In the genomic region with DNA sequence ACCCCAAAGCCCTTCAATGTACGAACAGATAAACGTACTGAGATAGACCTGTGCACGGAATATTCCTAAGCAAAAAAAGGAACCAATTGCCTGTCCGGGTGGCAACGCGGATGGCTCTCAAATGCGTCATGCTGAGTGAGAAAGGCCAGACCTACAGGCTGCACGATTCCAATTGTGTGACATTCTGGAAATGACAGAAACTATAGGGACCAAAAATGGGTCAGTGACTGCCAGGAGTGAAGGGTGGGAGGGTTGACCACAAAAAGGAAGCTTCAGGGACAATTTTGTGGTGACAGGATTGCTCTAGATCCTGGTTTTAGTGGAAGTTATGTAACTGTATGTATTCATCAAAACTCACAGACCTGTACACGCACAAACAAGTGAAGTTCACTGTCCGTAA, we compare ENCODE assay signal across 35 cellular contexts. TPM values are rescaled to one million over a fixed set of nuclear protein-coding genes. Genes with fewer than 3 reads are reported as not detected.
DNase-seq lines count a peak whose midpoint lies in the region; ATAC-seq, FAIRE-seq and TF ChIP-seq lines count a peak whose summit lies in the region.
"Had no signal": no experiment of that assay in that cellular context is flagged by ENCODE, and none has a peak within 500 bp of the region (broad histone marks: within the 10 kb centered on the region; RNA-seq: fewer than 3 reads in every experiment).

No MANE protein-coding gene starts in this region.

- H3K4me3 ChIP-seq in bronchial epithelial cell (ENCODE audit: low read depth, low read length) (no peak overlapping the region), mesendoderm (ENCODE audit: low read length) (no peak overlapping the region)
- H3K4me3 ChIP-seq: gastrocnemius medialis, stomach, thyroid gland had no signal

- H3K36me3 ChIP-seq in bronchial epithelial cell (ENCODE audit: control insufficient read depth, insufficient read depth, low read length), result no peaks in the 10 kb centered on the region
- no peaks in the 10 kb centered on the region for H3K36me3 ChIP-seq in mesendoderm (ENCODE audit: control insufficient read depth, insufficient read depth, low read length)
- H3K36me3 ChIP-seq: BE2C, gastrocnemius medialis, stomach, thyroid gland had no signal

- H3K9me3 Mint-ChIP-seq in activated T-cell treated with anti-CD3 and anti-CD28 coated beads, Interleukin-2, amount 50 U/mL, for 72 hours, result no peaks in the 10 kb centered on the region

- H2BK120ac ChIP-seq in mesendoderm (ENCODE audit: low read depth, low read length), result no peak overlapping the region

- H3K79me1 ChIP-seq in mesendoderm (ENCODE audit: low read length), result no peaks in the 10 kb centered on the region

- H3K79me2 ChIP-seq in mesendoderm (ENCODE audit: control insufficient read depth, insufficient read depth, low read length), result no peaks in the 10 kb centered on the region

- no peaks in the 10 kb centered on the region for H3K4me1 Mint-ChIP-seq in activated T-cell treated with anti-CD3 and anti-CD28 coated beads, Interleukin-2, amount 50 U/mL, for 72 hours (ENCODE audit: low read depth)

- no peaks in the 10 kb centered on the region for H3K4me1 ChIP-seq in mesendoderm (ENCODE audit: control insufficient read depth, low read depth, low read length)
- H3K4me1 ChIP-seq: BE2C, gastrocnemius medialis, thyroid gland had no signal

- ATAC-seq in HG02884 (IDR thresholded peaks at IDR 0.05; ENCODE audit: unreplicated experiment), result no peak
- ATAC-seq in GM19455 (IDR thresholded peaks at IDR 0.05; ENCODE audit: unreplicated experiment), result no peak
- no peak for ATAC-seq in activated T-cell treated with anti-CD3 and anti-CD28 coated beads, Interleukin-2, amount 50 U/mL, for 72 hours (replicated peaks in 1 of 2)
- ATAC-seq: gastrocnemius medialis, left lobe of liver, sciatic nerve had no signal

- no peaks in the 10 kb centered on the region for H3K27me3 ChIP-seq in bronchial epithelial cell (ENCODE audit: control insufficient read depth, insufficient read depth, low read length)
- no peaks in the 10 kb centered on the region for H3K27me3 ChIP-seq in mesendoderm (ENCODE audit: insufficient read depth, low read length, poor library complexity)
- H3K27me3 ChIP-seq: BE2C, thyroid gland had no signal

- no peak overlapping the region for H4K8ac ChIP-seq in mesendoderm (ENCODE audit: low read depth, low read length)

- no peak overlapping the region for H3K4ac ChIP-seq in mesendoderm (ENCODE audit: low read depth, low read length)

- H3K23ac ChIP-seq in mesendoderm (ENCODE audit: low read length), result no peak overlapping the region

- H3K56ac ChIP-seq in mesendoderm (ENCODE audit: low read length), result no peak overlapping the region

- no peak overlapping the region for H2BK15ac ChIP-seq in mesendoderm (replicated peaks; ENCODE audit: low read depth)

- no peak overlapping the region for H3K27ac ChIP-seq in mesendoderm (ENCODE audit: low read depth, low read length)
- H3K27ac ChIP-seq: gastrocnemius medialis, stomach, thyroid gland had no signal

- WGBS in mesendoderm (ENCODE audit: extremely low coverage, insufficient coverage, low lambda C conversion rate), result no CpG with 5 or more reads among the region's 10 CpGs

- no peak for TF ChIP-seq CTCF in bronchial epithelial cell (IDR thresholded peaks at IDR 0.05; ENCODE audit: insufficient read depth, low read length, severe bottlenecking)

- DNase-seq in AML-193 (lab: John Stamatoyannopoulos, UW) (peak; percentile 57 to 67), CD1c-positive myeloid dendritic cell (ENCODE audit: extremely low spot score) (peak; percentile 93), NOMO-1 treated with DMSO at 0.1 percent for 48 hours (lab: John Stamatoyannopoulos, UW; ENCODE audit: unreplicated experiment) (peak; percentile 85), bronchial epithelial cell (ENCODE audit: low read depth) (peak; percentile 20), mesendoderm (no peak)
- DNase-seq in activated T-cell treated with anti-CD3 and anti-CD28 coated beads, Interleukin-2, amount 50 U/mL, for 72 hours, result no peak
- DNase-seq: ACHN; activated CD4-positive, alpha-beta T cell treated with anti-CD3 and anti-CD28 coated beads for 48 hours; activated effector memory CD4-positive, alpha-beta T cell treated with anti-CD3 and anti-CD28 coated beads, Interleukin-2, amount 50 U/mL, for 16 hours; aorta; BE2C; Caco-2; DMS53; effector CD4-positive, alpha-beta T cell; gastrocnemius medialis; hippocampal formation; NCI-H1092; NCI-H1694; NCI-H446 treated with DMSO at 0.1 percent for 48 hours; NCI-H774; stimulated activated CD4-positive, alpha-beta T cell treated with anti-CD3 and anti-CD28 coated beads, Interleukin-12 subunit alpha, Interleukin-12 subunit beta, amount 100 ng/mL, for 4 hours; stimulated activated CD4-positive, alpha-beta T cell treated with anti-CD3 and anti-CD28 coated beads, Interleukin-2, amount 100 ng/mL, for 48 hours; stomach; T-helper 9 cell; thyroid gland had no signal

- no peak overlapping the region for H3K4me3 Mint-ChIP-seq in activated T-cell treated with anti-CD3 and anti-CD28 coated beads, Interleukin-2, amount 50 U/mL, for 72 hours
- H3K4me3 Mint-ChIP-seq: activated naive CD8-positive, alpha-beta T cell had no signal

- no peak overlapping the region for H3K18ac ChIP-seq in mesendoderm (ENCODE audit: low read length)

- H2AK5ac ChIP-seq in mesendoderm (ENCODE audit: low read length), result no peak overlapping the region

- no peak overlapping the region for H4K5ac ChIP-seq in mesendoderm (ENCODE audit: low read length)

- H3K27me3 Mint-ChIP-seq in activated T-cell treated with anti-CD3 and anti-CD28 coated beads, Interleukin-2, amount 50 U/mL, for 72 hours (ENCODE audit: low read depth), result peaks cover 6% of the 10 kb centered on the region
- H3K27me3 Mint-ChIP-seq: activated naive CD8-positive, alpha-beta T cell had no signal

- FAIRE-seq in bronchial epithelial cell (lab: Jason Lieb, UNC), result peak; percentile 60
- FAIRE-seq: colon had no signal

- H2BK5ac ChIP-seq in mesendoderm (ENCODE audit: low read length), result no peak overlapping the region

- no peak overlapping the region for H3K27ac Mint-ChIP-seq in activated T-cell treated with anti-CD3 and anti-CD28 coated beads, Interleukin-2, amount 50 U/mL, for 72 hours
- H3K27ac Mint-ChIP-seq: activated naive CD8-positive, alpha-beta T cell had no signal

- no peak overlapping the region for H3K4me2 ChIP-seq in mesendoderm (ENCODE audit: low read length)

- H3K36me3 Mint-ChIP-seq in activated T-cell treated with anti-CD3 and anti-CD28 coated beads, Interleukin-2, amount 50 U/mL, for 72 hours (ENCODE audit: insufficient read depth in 2 of 2), result no peaks in the 10 kb centered on the region
- H3K36me3 Mint-ChIP-seq: activated naive CD8-positive, alpha-beta T cell had no signal

- no peak overlapping the region for H3K9ac ChIP-seq in mesendoderm (ENCODE audit: low read length)

RNA-seq across cellular contexts. Expression of a gene that starts 24.0 kb away (rescaled TPM):
- 0.53 and 1.5 TPM in 2 replicates for total RNA-seq in bronchial epithelial cell
- total RNA-seq in activated T-cell treated with anti-CD3 and anti-CD28 coated beads, Interleukin-2, amount 50 U/mL, for 72 hours, result not detected
- polyA plus RNA-seq in mesendoderm (2013, experiment 1 of 2), result not detected
- not detected for polyA plus RNA-seq in mesendoderm (2013, experiment 2 of 2)
- total RNA-seq: fibroblast of lung, G401, gastrocnemius medialis, OCI-LY7, posterior vena cava, thyroid gland had no signal
- polyA plus RNA-seq: fibroblast of lung had no signal

RNA-seq across cellular contexts. Expression of a gene that starts 28.0 kb away (rescaled TPM):
- 0.26 TPM in 1 of 2 replicates, not detected in the other for total RNA-seq in bronchial epithelial cell
- 1 to 10 TPM; 1.2 TPM for total RNA-seq in activated T-cell treated with anti-CD3 and anti-CD28 coated beads, Interleukin-2, amount 50 U/mL, for 72 hours
- polyA plus RNA-seq in mesendoderm (2013, experiment 1 of 2), result not detected
- polyA plus RNA-seq in mesendoderm (2013, experiment 2 of 2), result not detected
- total RNA-seq: fibroblast of lung, G401, left lobe of liver, sciatic nerve, thyroid gland had no signal
- polyA plus RNA-seq: fibroblast of lung had no signal

RNA-seq across cellular contexts. Expression of a gene that starts 42.1 kb away (rescaled TPM):
- total RNA-seq in bronchial epithelial cell, result 0.26 TPM in 2 replicates
- total RNA-seq in activated T-cell treated with anti-CD3 and anti-CD28 coated beads, Interleukin-2, amount 50 U/mL, for 72 hours, result 100 to 1,000 TPM; 301 to 312 TPM
- polyA plus RNA-seq in mesendoderm (2013, experiment 1 of 2), result 0.08 TPM
- polyA plus RNA-seq in mesendoderm (2013, experiment 2 of 2), result 0.03 TPM
- total RNA-seq: Caco-2 had no signal

RNA-seq across cellular contexts. Expression of a gene that starts 47.0 kb away (rescaled TPM):
- 214 and 389 TPM in 2 replicates for total RNA-seq in bronchial epithelial cell
- 10 to 100 TPM; 56.2 to 66.9 TPM for total RNA-seq in activated T-cell treated with anti-CD3 and anti-CD28 coated beads, Interleukin-2, amount 50 U/mL, for 72 hours
- polyA plus RNA-seq in mesendoderm (2013, experiment 1 of 2), result 76.3 TPM
- polyA plus RNA-seq in mesendoderm (2013, experiment 2 of 2), result 77.1 TPM

Comparison
In these comparisons a context has a peak if more than half of its experiments do, and no peak if none do; other contexts are left out.
1. DNase-seq: peak in AML-193 (2 of 2), CD1c-positive myeloid dendritic cell (single experiment), NOMO-1 treated with DMSO at 0.1 percent for 48 hours (single experiment) and bronchial epithelial cell (single experiment); none in activated T-cell treated with anti-CD3 and anti-CD28 coated beads, Interleukin-2, amount 50 U/mL, for 72 hours (0 of 2) and mesendoderm (single experiment).
2. RNA of a gene that starts 42.1 kb away (total RNA-seq): 301 to 312 TPM in activated T-cell treated with anti-CD3 and anti-CD28 coated beads, Interleukin-2, amount 50 U/mL, for 72 hours; 0.26 TPM in bronchial epithelial cell; every median in the first group is over 100 times any median in the second.